ENCODE assay signal across 1 cellular context in the genomic region with DNA sequence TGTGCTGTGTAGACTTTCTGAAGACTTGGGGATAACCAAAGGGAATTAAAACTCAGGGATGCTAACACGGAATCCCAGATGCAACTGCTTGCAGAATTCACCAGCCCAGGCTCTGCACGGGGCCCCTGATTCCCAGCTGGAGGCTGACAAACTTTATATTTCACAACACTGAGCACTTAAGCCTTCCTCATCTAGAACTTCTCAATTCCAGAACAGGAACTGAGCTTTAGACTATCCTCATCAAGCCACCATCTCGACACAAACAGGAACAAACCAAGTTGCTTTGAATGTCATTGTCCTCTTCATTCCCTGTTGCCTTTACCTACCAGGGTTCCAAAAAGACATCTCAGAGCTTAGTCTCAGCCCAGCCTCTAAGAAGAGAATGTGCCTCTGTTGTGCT.
TF ChIP-seq lines count a peak whose summit lies in the region.

No MANE protein-coding gene starts in this region.

TF ChIP-seq in A549, 52 proteins besides CTCF, POLR2A, EP300 and RAD21:
- TF ChIP-seq, protein P1, sequence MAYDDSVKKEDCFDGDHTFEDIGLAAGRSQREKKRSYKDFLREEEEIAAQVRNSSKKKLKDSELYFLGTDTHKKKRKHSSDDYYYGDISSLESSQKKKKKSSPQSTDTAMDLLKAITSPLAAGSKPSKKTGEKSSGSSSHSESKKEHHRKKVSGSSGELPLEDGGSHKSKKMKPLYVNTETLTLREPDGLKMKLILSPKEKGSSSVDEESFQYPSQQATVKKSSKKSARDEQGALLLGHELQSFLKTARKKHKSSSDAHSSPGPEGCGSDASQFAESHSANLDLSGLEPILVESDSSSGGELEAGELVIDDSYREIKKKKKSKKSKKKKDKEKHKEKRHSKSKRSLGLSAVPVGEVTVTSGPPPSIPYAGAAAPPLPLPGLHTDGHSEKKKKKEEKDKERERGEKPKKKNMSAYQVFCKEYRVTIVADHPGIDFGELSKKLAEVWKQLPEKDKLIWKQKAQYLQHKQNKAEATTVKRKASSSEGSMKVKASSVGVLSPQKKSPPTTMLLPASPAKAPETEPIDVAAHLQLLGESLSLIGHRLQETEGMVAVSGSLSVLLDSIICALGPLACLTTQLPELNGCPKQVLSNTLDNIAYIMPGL (CRISPR knock-in tag; IDR thresholded peaks at IDR 0.05; ENCODE audit: borderline replicate concordance): no peak
- no peak for TF ChIP-seq RCOR1 (IDR thresholded peaks at IDR 0.05; ENCODE audit: low read depth, low read length)
- TF ChIP-seq, protein P2, sequence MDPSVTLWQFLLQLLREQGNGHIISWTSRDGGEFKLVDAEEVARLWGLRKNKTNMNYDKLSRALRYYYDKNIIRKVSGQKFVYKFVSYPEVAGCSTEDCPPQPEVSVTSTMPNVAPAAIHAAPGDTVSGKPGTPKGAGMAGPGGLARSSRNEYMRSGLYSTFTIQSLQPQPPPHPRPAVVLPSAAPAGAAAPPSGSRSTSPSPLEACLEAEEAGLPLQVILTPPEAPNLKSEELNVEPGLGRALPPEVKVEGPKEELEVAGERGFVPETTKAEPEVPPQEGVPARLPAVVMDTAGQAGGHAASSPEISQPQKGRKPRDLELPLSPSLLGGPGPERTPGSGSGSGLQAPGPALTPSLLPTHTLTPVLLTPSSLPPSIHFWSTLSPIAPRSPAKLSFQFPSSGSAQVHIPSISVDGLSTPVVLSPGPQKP (IDR thresholded peaks at IDR 0.05; ENCODE audit: low read depth, low read length): no peak
- TF ChIP-seq FOXS1 (CRISPR knock-in tag; IDR thresholded peaks at IDR 0.05): no peak
- no peak for TF ChIP-seq RNF2 (IDR thresholded peaks at IDR 0.05; ENCODE audit: borderline replicate concordance, low read depth)
- no peak for TF ChIP-seq JUN (IDR thresholded peaks at IDR 0.05)
- TF ChIP-seq NR3C1 (IDR thresholded peaks at IDR 0.05): no peak
- no peak for TF ChIP-seq EHMT2 (IDR thresholded peaks at IDR 0.05; ENCODE audit: low read depth)
- TF ChIP-seq, protein P3, sequence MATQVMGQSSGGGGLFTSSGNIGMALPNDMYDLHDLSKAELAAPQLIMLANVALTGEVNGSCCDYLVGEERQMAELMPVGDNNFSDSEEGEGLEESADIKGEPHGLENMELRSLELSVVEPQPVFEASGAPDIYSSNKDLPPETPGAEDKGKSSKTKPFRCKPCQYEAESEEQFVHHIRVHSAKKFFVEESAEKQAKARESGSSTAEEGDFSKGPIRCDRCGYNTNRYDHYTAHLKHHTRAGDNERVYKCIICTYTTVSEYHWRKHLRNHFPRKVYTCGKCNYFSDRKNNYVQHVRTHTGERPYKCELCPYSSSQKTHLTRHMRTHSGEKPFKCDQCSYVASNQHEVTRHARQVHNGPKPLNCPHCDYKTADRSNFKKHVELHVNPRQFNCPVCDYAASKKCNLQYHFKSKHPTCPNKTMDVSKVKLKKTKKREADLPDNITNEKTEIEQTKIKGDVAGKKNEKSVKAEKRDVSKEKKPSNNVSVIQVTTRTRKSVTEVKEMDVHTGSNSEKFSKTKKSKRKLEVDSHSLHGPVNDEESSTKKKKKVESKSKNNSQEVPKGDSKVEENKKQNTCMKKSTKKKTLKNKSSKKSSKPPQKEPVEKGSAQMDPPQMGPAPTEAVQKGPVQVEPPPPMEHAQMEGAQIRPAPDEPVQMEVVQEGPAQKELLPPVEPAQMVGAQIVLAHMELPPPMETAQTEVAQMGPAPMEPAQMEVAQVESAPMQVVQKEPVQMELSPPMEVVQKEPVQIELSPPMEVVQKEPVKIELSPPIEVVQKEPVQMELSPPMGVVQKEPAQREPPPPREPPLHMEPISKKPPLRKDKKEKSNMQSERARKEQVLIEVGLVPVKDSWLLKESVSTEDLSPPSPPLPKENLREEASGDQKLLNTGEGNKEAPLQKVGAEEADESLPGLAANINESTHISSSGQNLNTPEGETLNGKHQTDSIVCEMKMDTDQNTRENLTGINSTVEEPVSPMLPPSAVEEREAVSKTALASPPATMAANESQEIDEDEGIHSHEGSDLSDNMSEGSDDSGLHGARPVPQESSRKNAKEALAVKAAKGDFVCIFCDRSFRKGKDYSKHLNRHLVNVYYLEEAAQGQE (IDR thresholded peaks at IDR 0.05): no peak
- no peak for TF ChIP-seq ZSCAN20 (CRISPR knock-in tag; IDR thresholded peaks at IDR 0.05)
- no peak for TF ChIP-seq CHD4 (IDR thresholded peaks at IDR 0.05; ENCODE audit: borderline replicate concordance)
- no peak for TF ChIP-seq BHLHE40 (IDR thresholded peaks at IDR 0.05; ENCODE audit: low read depth, low read length)
TF ChIP-seq in A549: peak in this region for 0.
